ENCODE assay signal across 20 cellular contexts in the genomic region with DNA sequence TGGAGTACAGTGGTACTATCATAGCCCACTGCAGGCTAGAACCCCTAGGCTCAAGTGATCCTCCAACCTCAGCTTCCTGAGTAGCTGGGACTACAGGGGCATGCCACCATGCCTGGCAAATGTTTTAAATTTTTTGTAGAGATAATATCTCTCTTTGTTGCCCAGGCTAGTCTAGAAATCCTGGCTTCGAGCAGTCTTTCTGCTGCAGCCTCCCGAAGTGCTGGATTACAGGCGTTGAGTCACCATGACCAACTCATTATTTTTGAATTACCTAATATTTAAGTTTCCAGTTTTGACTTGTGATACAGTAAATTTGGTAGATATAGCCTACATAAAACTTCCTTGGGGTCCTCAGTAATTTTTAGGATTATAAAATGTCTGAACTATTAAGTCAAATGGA.
DNase-seq lines count a peak whose midpoint lies in the region; FAIRE-seq and TF ChIP-seq lines count a peak whose summit lies in the region.
"Had no signal": no experiment of that assay in that cellular context is flagged by ENCODE, and none has a peak within 500 bp of the region (broad histone marks: within the 10 kb centered on the region; RNA-seq: fewer than 3 reads in every experiment).

No MANE protein-coding gene starts in this region.

- H3K27me3 ChIP-seq in bronchial epithelial cell (ENCODE audit: control insufficient read depth, insufficient read depth, low read length), result no peaks in the 10 kb centered on the region
- H3K27me3 ChIP-seq in sigmoid colon, result no peaks in the 10 kb centered on the region
- H3K27me3 ChIP-seq: stomach had no signal

- DNase-seq in GM04504 (ENCODE audit: low read depth), result peak; percentile 7
- DNase-seq in RCC 7860 (ENCODE audit: low spot score), result peak; percentile 47
- DNase-seq in bronchial epithelial cell (ENCODE audit: low read depth), result peak; percentile 84
- peak; percentile 52 for DNase-seq in non-pigmented ciliary epithelial cell (ENCODE audit: low read depth)
- no peak for DNase-seq in activated T-cell treated with anti-CD3 and anti-CD28 coated beads, Interleukin-2, amount 50 U/mL, for 48 hours
- no peak for DNase-seq in DMS79 (lab: John Stamatoyannopoulos, UW)
- DNase-seq in sigmoid colon, result no peak
- DNase-seq: activated CD4-positive, alpha-beta T cell treated with anti-CD3 and anti-CD28 coated beads, Interleukin-2, amount 50 U/mL, for 48 hours; activated T-cell treated with anti-CD3 and anti-CD28 coated beads, Interleukin-2, amount 50 U/mL, for 4 hours; AML-193; central memory CD4-positive, alpha-beta T cell; COR-L47; effector memory CD8-positive, alpha-beta T cell; NCI-H187; NCI-H446 treated with DMSO at 0.1 percent for 48 hours; posterior cingulate gyrus; stimulated activated CD4-positive, alpha-beta T cell treated with anti-CD3 and anti-CD28 coated beads, Interleukin-2, amount 100 ng/mL, for 48 hours; stomach; WERI-Rb-1 had no signal

- no peak overlapping the region for H3K4me3 ChIP-seq in bronchial epithelial cell (ENCODE audit: low read depth, low read length)
- no peak overlapping the region for H3K4me3 ChIP-seq in sigmoid colon
- H3K4me3 ChIP-seq: skin epidermis, stomach had no signal

- no peak overlapping the region for H3K27ac ChIP-seq in sigmoid colon
- H3K27ac ChIP-seq: skin epidermis, stomach, WERI-Rb-1 had no signal

- whole genome bisulfite sequencing in sigmoid colon, 2 donors, result 95% methylated on average over 3 of the region's 3 CpGs

- H3K36me3 ChIP-seq in bronchial epithelial cell (ENCODE audit: control insufficient read depth, insufficient read depth, low read length) (no peaks in the 10 kb centered on the region), sigmoid colon (no peaks in the 10 kb centered on the region)
- H3K36me3 ChIP-seq: stomach, WERI-Rb-1 had no signal

- TF ChIP-seq EP300 in sigmoid colon (IDR thresholded peaks at IDR 0.05), result no peak

- FAIRE-seq in RCC 7860 (lab: Jason Lieb, UNC) (peak; percentile 20), bronchial epithelial cell (lab: Jason Lieb, UNC) (no peak)

- TF ChIP-seq CTCF in bronchial epithelial cell (IDR thresholded peaks at IDR 0.05; ENCODE audit: insufficient read depth, low read length, severe bottlenecking) (no peak), sigmoid colon (IDR thresholded peaks at IDR 0.05) (no peak)

- intact Hi-C loops in sigmoid colon (cut with DNase I), result no loop called here

- H3K9me3 ChIP-seq in sigmoid colon, result no peaks in the 10 kb centered on the region
- H3K9me3 ChIP-seq: stomach had no signal

- H3K4me1 ChIP-seq in sigmoid colon, result no peaks in the 10 kb centered on the region
- H3K4me1 ChIP-seq: stomach had no signal

- no peak for TF ChIP-seq POLR2A in sigmoid colon (IDR thresholded peaks at IDR 0.05)

Comparison
In these comparisons a context has a peak if more than half of its experiments do, and no peak if none do; other contexts are left out.
1. DNase-seq: peak in GM04504 (single experiment), RCC 7860 (single experiment), bronchial epithelial cell (single experiment) and non-pigmented ciliary epithelial cell (single experiment); none in activated T-cell treated with anti-CD3 and anti-CD28 coated beads, Interleukin-2, amount 50 U/mL, for 48 hours (0 of 2), DMS79 (single experiment) and sigmoid colon (single experiment).